In genomic region chr17:48909796-48910195, GRCh38 we compare ENCODE assay signal across 8 cellular contexts. TPM values are rescaled to one million over a fixed set of nuclear protein-coding genes. Genes with fewer than 3 reads are reported as not detected.
DNase-seq lines count a peak whose midpoint lies in the region; TF ChIP-seq lines count a peak whose summit lies in the region.

No MANE protein-coding gene starts in this region.

- peak overlapping the region; percentile 61 for H3K9ac ChIP-seq in mesendoderm (ENCODE audit: low read length)

- peaks cover 30% of the 10 kb centered on the region for H3K79me1 ChIP-seq in mesendoderm (ENCODE audit: low read length)

- no peak overlapping the region for H3K18ac ChIP-seq in mesendoderm (ENCODE audit: low read length)

- H3K4me1 ChIP-seq in A673 (ENCODE audit: insufficient read depth, low read length, poor library complexity, severe bottlenecking) (peaks cover 16% of the 10 kb centered on the region), mesendoderm (ENCODE audit: control insufficient read depth, low read depth, low read length) (peaks cover 15% of the 10 kb centered on the region)

- peaks cover 52% of the 10 kb centered on the region for H3K36me3 Mint-ChIP-seq in MCF 10A (ENCODE audit: insufficient read depth, unreplicated experiment)

- peaks cover 41% of the 10 kb centered on the region for H3K4me1 Mint-ChIP-seq in MCF 10A (ENCODE audit: insufficient read depth, unreplicated experiment)

- no peak overlapping the region for H2BK15ac ChIP-seq in mesendoderm (replicated peaks; ENCODE audit: low read depth)

- H3K27me3 ChIP-seq in A673 (replicated peaks; ENCODE audit: insufficient read depth, low read depth, low read length, poor library complexity): no peaks in the 10 kb centered on the region
- no peaks in the 10 kb centered on the region for H3K27me3 ChIP-seq in mesendoderm (ENCODE audit: insufficient read depth, low read length, poor library complexity)

- H3K27me3 Mint-ChIP-seq in MCF 10A (ENCODE audit: insufficient read depth, unreplicated experiment): no peaks in the 10 kb centered on the region

- H2AK5ac ChIP-seq in mesendoderm (ENCODE audit: low read length): no peak overlapping the region

- H2BK5ac ChIP-seq in mesendoderm (ENCODE audit: low read length): no peak overlapping the region

- H3K27ac ChIP-seq in A673 (ENCODE audit: low read depth, low read length, poor library complexity, severe bottlenecking) (no peak overlapping the region), mesendoderm (ENCODE audit: low read depth, low read length) (no peak overlapping the region)

- DNase-seq in A673 (ENCODE audit: low spot score) (no peak), HFF-Myc (ENCODE audit: extremely low read depth, low read depth) (no peak), MCF 10A (ENCODE audit: unreplicated experiment) (peak; percentile 15), mesendoderm (no peak), NCI-H2227 (lab: John Stamatoyannopoulos, UW; ENCODE audit: unreplicated experiment) (no peak), foreskin melanocyte (no peak), NCI-H526 (lab: John Stamatoyannopoulos, UW) (no peak), GM20000 (ENCODE audit: low spot score) (no peak)

- TF ChIP-seq CTCF in A673 (conservative IDR thresholded peaks at IDR 0.05; ENCODE audit: low read depth, low read length) (no peak), HFF-Myc (IDR thresholded peaks at IDR 0.05; ENCODE audit: low read depth, low read length, missing control alignments) (no peak), MCF 10A (IDR thresholded peaks at IDR 0.05; ENCODE audit: unreplicated experiment) (no peak), GM20000 (IDR thresholded peaks at IDR 0.05; ENCODE audit: extremely low read depth, missing control alignments) (no peak)

- H3K4me3 ChIP-seq in A673 (ENCODE audit: low read depth, low read length, poor library complexity, severe bottlenecking) (peak overlapping the region; percentile 89), HFF-Myc (replicated peaks; ENCODE audit: low read depth, low read length) (peak overlapping the region; percentile 79), mesendoderm (ENCODE audit: low read length) (peak overlapping the region; percentile 10)

- peak overlapping the region; percentile 95 for H3K27ac Mint-ChIP-seq in MCF 10A (ENCODE audit: low read depth, unreplicated experiment)

- H4K8ac ChIP-seq in mesendoderm (ENCODE audit: low read depth, low read length): no peak overlapping the region

- intact Hi-C loops in A673 (cut with micrococcal nuclease; ENCODE audit: unreplicated experiment) (loop anchor here (10.0 kb wide), 1 partner anchor 285 kb away; no protein-coding TSS in a partner anchor), MCF 10A (cut with micrococcal nuclease) (loop anchor here (5.0 kb wide), 1 partner anchor 283 kb away; no protein-coding TSS in a partner anchor)

- H3K23ac ChIP-seq in mesendoderm (ENCODE audit: low read length): no peak overlapping the region

- H3K9me3 Mint-ChIP-seq in MCF 10A (ENCODE audit: unreplicated experiment): no peaks in the 10 kb centered on the region

- H3K9me3 ChIP-seq in A673 (ENCODE audit: low read depth, low read length, poor library complexity, severe bottlenecking): no peaks in the 10 kb centered on the region

- BruUV-seq in A673 (replicated peaks; lab: Mats Ljungman, UMichigan): TSS peak; percentile 33
- BruUV-seq in MCF 10A (replicated peaks; lab: Mats Ljungman, UMichigan): TSS peak; percentile 30

- no CpG with 5 or more reads among the region's 4 CpGs for WGBS in mesendoderm (ENCODE audit: extremely low coverage, insufficient coverage, low lambda C conversion rate)

- CTCF ChIA-PET in A673 (lab: Charles Lee) (no interaction called here), MCF 10A (lab: Yijun Ruan, JAX) (interaction anchor here (0.6 to 2.6 kb wide), 3 partner anchors 15 to 425 kb away, joined by 3 to 9 read pairs (median 5); no protein-coding TSS in a partner anchor)

- no peak overlapping the region for H2BK120ac ChIP-seq in mesendoderm (ENCODE audit: low read depth, low read length)

- no peak overlapping the region for H3K4ac ChIP-seq in mesendoderm (ENCODE audit: low read depth, low read length)

- peak overlapping the region; percentile 58 for H3K56ac ChIP-seq in mesendoderm (ENCODE audit: low read length)

- peaks cover 50% of the 10 kb centered on the region for H3K79me2 ChIP-seq in mesendoderm (ENCODE audit: control insufficient read depth, insufficient read depth, low read length)

- peaks cover 47% of the 10 kb centered on the region for H3K36me3 ChIP-seq in A673 (ENCODE audit: insufficient read depth, low read length, poor library complexity, severe bottlenecking)
- peaks cover 22% of the 10 kb centered on the region for H3K36me3 ChIP-seq in mesendoderm (ENCODE audit: control insufficient read depth, insufficient read depth, low read length)

- H3K4me3 Mint-ChIP-seq in MCF 10A (ENCODE audit: unreplicated experiment): peak overlapping the region; percentile 93

- POLR2A ChIA-PET in A673 (lab: Charles Lee; ENCODE audit: low non-redundant PET): no interaction called here
- POLR2A ChIA-PET in MCF 10A (lab: Yijun Ruan, JAX): interaction anchor here (0.6 to 5.1 kb wide), 7 partner anchors 16 to 282 kb away, joined by 3 to 155 read pairs (median 4); partner anchors contain the start of genes ATP5MC1 and SNF8

- peak overlapping the region; percentile 48 for H3K4me2 ChIP-seq in mesendoderm (ENCODE audit: low read length)

- H4K5ac ChIP-seq in mesendoderm (ENCODE audit: low read length): no peak overlapping the region

RNA-seq across cellular contexts. Expression of gene UBE2Z, which starts 1.6 kb away (rescaled TPM):
- total RNA-seq in A673 (2021): 108 and 114 TPM in 2 replicates
- total RNA-seq in MCF 10A (2022): 106 and 115 TPM in 2 replicates
- 52.0 TPM for polyA plus RNA-seq in mesendoderm (2013, experiment 1 of 2)
- 52.4 TPM for polyA plus RNA-seq in mesendoderm (2013, experiment 2 of 2)

RNA-seq across cellular contexts. Expression of gene ATP5MC1, which starts 17.2 kb away (rescaled TPM):
- total RNA-seq in A673 (2021) (132 and 136 TPM in 2 replicates), MCF 10A (2022) (149 and 150 TPM in 2 replicates)
- polyA plus RNA-seq in mesendoderm (2013, experiment 1 of 2): 153 TPM
- 158 TPM for polyA plus RNA-seq in mesendoderm (2013, experiment 2 of 2)

RNA-seq across cellular contexts. Expression of gene SNF8, which starts 34.8 kb away (rescaled TPM):
- total RNA-seq in A673 (2021): 177 and 188 TPM in 2 replicates
- total RNA-seq in MCF 10A (2022): 156 and 184 TPM in 2 replicates
- 115 TPM for polyA plus RNA-seq in mesendoderm (2013, experiment 1 of 2)
- polyA plus RNA-seq in mesendoderm (2013, experiment 2 of 2): 113 TPM

RNA-seq across cellular contexts. Expression of gene GIP, which starts 58.6 kb away (rescaled TPM):
- total RNA-seq in A673 (2021) (0.88 and 1.1 TPM in 2 replicates), MCF 10A (2022) (not detected in 2 replicates)
- 0.20 TPM for polyA plus RNA-seq in mesendoderm (2013, experiment 1 of 2)
- 0.35 TPM for polyA plus RNA-seq in mesendoderm (2013, experiment 2 of 2)

Comparison
In these comparisons a context has a peak if more than half of its experiments do, and no peak if none do; other contexts are left out.
1. H3K4me3 ChIP-seq: peak in every context shown above with its lines; median percentile 89 in A673; 79 in HFF-Myc; 10 in mesendoderm.